In genomic region chr19:7680606-7681335, GRCh38 we compare ENCODE assay signal across 8 cellular contexts. TPM values are rescaled to one million over a fixed set of nuclear protein-coding genes. Genes with fewer than 3 reads are reported as not detected.
DNase-seq lines count a peak whose midpoint lies in the region; ATAC-seq and TF ChIP-seq lines count a peak whose summit lies in the region.

Gene TRAPPC5, plus strand, starts transcription at chr19:7680833. Its CDS starts 1,421 bp downstream, at chr19:7682254.

- WGBS in spleen, 5 donors, result 0 to 1% (median 0%) methylated on average over 23 to 78 of the region's 78 CpGs

- peak; percentile 90 for DNase-seq in NCI-H2227 (lab: John Stamatoyannopoulos, UW; ENCODE audit: unreplicated experiment)
- DNase-seq in central memory CD4-positive, alpha-beta T cell, result peak; percentile 85
- DNase-seq in iris pigment epithelial cell (ENCODE audit: low read depth), result peak; percentile 74
- peak; percentile 98 for DNase-seq in spleen

- H3K36me3 ChIP-seq in spleen, result peaks cover 0 to 39% (median 29%) of the 10 kb centered on the region in 6 donors

- peak; percentile 37 for ATAC-seq in HG02970 (IDR thresholded peaks at IDR 0.05; ENCODE audit: low FRiP score, unreplicated experiment)
- peak; percentile 28 to 36 for ATAC-seq in activated CD4-positive, CD25-positive, alpha-beta regulatory T cell treated with anti-CD3 and anti-CD28 coated beads, Interleukin-2, amount 50 U/mL, for 24 hours
- no peak for ATAC-seq in HG02938 (IDR thresholded peaks at IDR 0.05; ENCODE audit: unreplicated experiment)

- peak; percentile 37 to 100 (median 100) for TF ChIP-seq CTCF in spleen (IDR thresholded peaks at IDR 0.05 in 8 of 11, conservative IDR thresholded peaks at IDR 0.05 in 3 of 11)

- intact Hi-C loops in spleen (cut with DNase I; ENCODE audit: low total_unique reads), result loop anchor here (5.0 kb wide), 2 partner anchors 113 to 117 kb away; no protein-coding TSS in a partner anchor

- H3K27me3 ChIP-seq in spleen (replicated peaks in 1 of 7), result peaks cover 0 to 42% (median 14%) of the 10 kb centered on the region in 7 donors

- H3K4me3 ChIP-seq in spleen, result peak within 1 kb of the TSS; percentile 78 to 100 (median 94)

- TF ChIP-seq POLR2A in GM10847 (IDR thresholded peaks at IDR 0.05; ENCODE audit: extremely low read depth, insufficient read length) (peak; percentile 37), spleen (IDR thresholded peaks at IDR 0.05) (peak in 2 of 3 donors; percentile 47 to 67)

- H3K27ac ChIP-seq in spleen, result peak within 1 kb of the TSS; percentile 78 to 98 (median 96)

- peaks cover 6 to 80% (median 42%) of the 10 kb centered on the region in 6 donors for H3K4me1 ChIP-seq in spleen

- H3K9me3 ChIP-seq in spleen, result no peaks in the 10 kb centered on the region

RNA-seq across cellular contexts. Expression of gene TRAPPC5, which starts in this region (rescaled TPM):
- 10 to 100 TPM; 47.2 to 88.5 (median 77.4) TPM for total RNA-seq in spleen
- 100 to 1,000 TPM in 2 of 3 donors, 10 to 100 TPM in 1; 94.3 to 159 (median 128) TPM for polyA plus RNA-seq in spleen
